9 cellular contexts compared by ENCODE assay signal in genomic region chr12:57477710-57478681, GRCh38. TPM values are rescaled to one million over a fixed set of nuclear protein-coding genes. Genes with fewer than 3 reads are reported as not detected.
DNase-seq lines count a peak whose midpoint lies in the region; ATAC-seq and TF ChIP-seq lines count a peak whose summit lies in the region.
"Had no signal": no experiment of that assay in that cellular context is flagged by ENCODE, and none has a peak within 500 bp of the region (broad histone marks: within the 10 kb centered on the region; RNA-seq: fewer than 3 reads in every experiment).

No MANE protein-coding gene starts in this region.

- 65 to 70% methylated on average over 12 of the region's 12 CpGs for WGBS in heart right ventricle, 2 donors

- POLR2A ChIA-PET in activated CD8-positive, alpha-beta T cell treated with anti-CD3 and anti-CD28 coated beads for 36 hours (lab: Charles Lee), result interaction anchor here (0.8 to 4.6 kb wide), 11 partner anchors 9 to 41 kb away, joined by 3 to 50 read pairs (median 6); partner anchors contain the start of genes DDIT3 and GLI1

- CTCF ChIA-PET in activated CD8-positive, alpha-beta T cell treated with anti-CD3 and anti-CD28 coated beads for 36 hours (lab: Charles Lee), result interaction anchor here (0.6 to 9.9 kb wide), 9 partner anchors 9 to 61 kb away, joined by 3 to 152 read pairs (median 5); partner anchors contain the start of genes DDIT3, GLI1 and INHBE

- intact Hi-C loops in activated CD8-positive, alpha-beta T cell treated with anti-CD3 and anti-CD28 coated beads for 36 hours (cut with micrococcal nuclease), result loop anchor here (5.0 kb wide), 1 partner anchor 44 kb away; the partner anchor contains the start of genes DDIT3 and MBD6
- intact Hi-C loops in heart right ventricle (cut with DNase I), result no loop called here

- peak overlapping the region in 6 of 10 donors; percentile 17 to 95 (median 42) for H3K27ac ChIP-seq in heart right ventricle
- peak overlapping the region; percentile 18 for H3K27ac ChIP-seq in subcutaneous abdominal adipose tissue (ENCODE audit: low read depth, low read length)

- no peaks in the 10 kb centered on the region for H3K27me3 Mint-ChIP-seq in IgD-negative memory B cell
- no peaks in the 10 kb centered on the region for H3K27me3 Mint-ChIP-seq in activated CD8-positive, alpha-beta T cell treated with anti-CD3 and anti-CD28 coated beads for 36 hours

- peak; percentile 68 for DNase-seq in activated CD8-positive, alpha-beta T cell treated with anti-CD3 and anti-CD28 coated beads for 36 hours
- DNase-seq in heart right ventricle (no peak), NCI-H1694 treated with DMSO at 0.1 percent for 48 hours (lab: John Stamatoyannopoulos, UW) (no peak), NCI-H187 treated with DMSO at 0.1 percent for 48 hours (lab: John Stamatoyannopoulos, UW) (no peak)

- no peaks in the 10 kb centered on the region for H3K9me3 Mint-ChIP-seq in IgD-negative memory B cell
- H3K9me3 Mint-ChIP-seq in activated CD8-positive, alpha-beta T cell treated with anti-CD3 and anti-CD28 coated beads for 36 hours, result no peaks in the 10 kb centered on the region

- TF ChIP-seq CTCF in activated CD8-positive, alpha-beta T cell treated with anti-CD3 and anti-CD28 coated beads for 36 hours (IDR thresholded peaks at IDR 0.05), result no peak
- TF ChIP-seq CTCF in heart right ventricle (IDR thresholded peaks at IDR 0.05), result no peak

- H3K9ac ChIP-seq in subcutaneous abdominal adipose tissue (ENCODE audit: low read length in 5 of 5), result peak overlapping the region in 3 of 5 donors; percentile 48 to 71 (median 68)

- H3K4me3 ChIP-seq in heart right ventricle (peak overlapping the region in 8 of 10 donors; percentile 1 to 68 (median 46)), subcutaneous abdominal adipose tissue (ENCODE audit: low read depth in 1 of 5, low read length in 5 of 5) (peak overlapping the region; percentile 39 to 63 (median 53))

- H3K9me3 ChIP-seq in heart right ventricle (no peaks in the 10 kb centered on the region), subcutaneous abdominal adipose tissue (ENCODE audit: control insufficient read depth in 5 of 5, low read length in 5 of 5) (no peaks in the 10 kb centered on the region)
- H3K9me3 ChIP-seq: pancreas had no signal

- ATAC-seq in GM19025 (IDR thresholded peaks at IDR 0.05; ENCODE audit: low read depth, unreplicated experiment) (peak; percentile 47), heart right ventricle (peak in 6 of 8 donors; percentile 22 to 49 (median 32)), GM19324 (IDR thresholded peaks at IDR 0.05; ENCODE audit: low FRiP score, unreplicated experiment) (no peak)
- ATAC-seq in activated CD8-positive, alpha-beta T cell treated with anti-CD3 and anti-CD28 coated beads for 36 hours, result peak; percentile 51

- H3K4me1 ChIP-seq in heart right ventricle (peaks cover 0 to 71% (median 16%) of the 10 kb centered on the region in 9 donors), subcutaneous abdominal adipose tissue (ENCODE audit: control insufficient read depth in 5 of 5, insufficient read depth in 5 of 5, low read length in 5 of 5) (peaks cover 0 to 35% (median 27%) of the 10 kb centered on the region in 5 donors)

- H3K27me3 ChIP-seq in heart right ventricle (peaks cover 9 to 73% (median 49%) of the 10 kb centered on the region in 7 donors), subcutaneous abdominal adipose tissue (ENCODE audit: control insufficient read depth in 5 of 5, insufficient read depth in 4 of 5, low read length in 5 of 5) (peaks cover 7 to 41% (median 31%) of the 10 kb centered on the region in 5 donors)

- peak overlapping the region; percentile 88 to 99 (median 98) for H3K4me3 Mint-ChIP-seq in IgD-negative memory B cell
- peak overlapping the region; percentile 89 for H3K4me3 Mint-ChIP-seq in activated CD8-positive, alpha-beta T cell treated with anti-CD3 and anti-CD28 coated beads for 36 hours

- H3K36me3 ChIP-seq in heart right ventricle, result peaks cover 0 to 25% (median 0%) of the 10 kb centered on the region in 9 donors
- H3K36me3 ChIP-seq in subcutaneous abdominal adipose tissue (ENCODE audit: control insufficient read depth in 5 of 5, insufficient read depth in 5 of 5, low read length in 5 of 5), result peaks cover 0 to 14% (median 0%) of the 10 kb centered on the region in 5 donors
- H3K36me3 ChIP-seq: pancreas had no signal

- peak overlapping the region; percentile 96 to 99 (median 97) for H3K27ac Mint-ChIP-seq in IgD-negative memory B cell
- peak overlapping the region; percentile 99 for H3K27ac Mint-ChIP-seq in activated CD8-positive, alpha-beta T cell treated with anti-CD3 and anti-CD28 coated beads for 36 hours

- peaks cover 40 to 55% (median 54%) of the 10 kb centered on the region in 3 donors for H3K4me1 Mint-ChIP-seq in IgD-negative memory B cell
- H3K4me1 Mint-ChIP-seq in activated CD8-positive, alpha-beta T cell treated with anti-CD3 and anti-CD28 coated beads for 36 hours (ENCODE audit: low read depth), result peaks cover 54% of the 10 kb centered on the region

- peaks cover 10% of the 10 kb centered on the region for H3K36me3 Mint-ChIP-seq in IgD-negative memory B cell
- peaks cover 44% of the 10 kb centered on the region for H3K36me3 Mint-ChIP-seq in activated CD8-positive, alpha-beta T cell treated with anti-CD3 and anti-CD28 coated beads for 36 hours (ENCODE audit: low read depth)

RNA-seq across cellular contexts. Expression of gene ARHGAP9, which starts 1.7 kb away (rescaled TPM):
- polyA plus RNA-seq in IgD-negative memory B cell (129 TPM), heart right ventricle (1 to 10 TPM; 1.8 to 6.7 TPM)
- 100 to 1,000 TPM; 125 to 128 TPM for total RNA-seq in activated CD8-positive, alpha-beta T cell treated with anti-CD3 and anti-CD28 coated beads for 36 hours
- 10 to 100 TPM in 2 of 10 donors, 1 to 10 TPM in 7, under 1 TPM in 1; 0.83 to 17.7 (median 3.8) TPM for total RNA-seq in heart right ventricle

RNA-seq across cellular contexts. Expression of gene MARS1, which starts 9.9 kb away (rescaled TPM):
- polyA plus RNA-seq in IgD-negative memory B cell (76.6 TPM), heart right ventricle (100 to 1,000 TPM in 1 of 2 donors, 10 to 100 TPM in 1; 94.7 to 108 TPM)
- 100 to 1,000 TPM; 343 to 345 TPM for total RNA-seq in activated CD8-positive, alpha-beta T cell treated with anti-CD3 and anti-CD28 coated beads for 36 hours
- 100 to 1,000 TPM in 1 of 10 donors, 10 to 100 TPM in 9; 56.7 to 105 (median 72.5) TPM for total RNA-seq in heart right ventricle

RNA-seq across cellular contexts. Expression of gene GLI1, which starts 18.4 kb away (rescaled TPM):
- polyA plus RNA-seq in IgD-negative memory B cell (0.18 TPM), heart right ventricle (under 1 TPM; 0.15 to 0.45 TPM)
- total RNA-seq in activated CD8-positive, alpha-beta T cell treated with anti-CD3 and anti-CD28 coated beads for 36 hours, result under 1 TPM; 0.20 to 0.83 TPM
- total RNA-seq in heart right ventricle, result 1 to 10 TPM in 2 of 10 donors, under 1 TPM in 8; 0.12 to 1.2 (median 0.63) TPM

RNA-seq across cellular contexts. Expression of gene INHBE, which starts 22.9 kb away (rescaled TPM):
- not detected for polyA plus RNA-seq in IgD-negative memory B cell
- 1 to 10 TPM; 1.7 to 2.3 TPM for total RNA-seq in activated CD8-positive, alpha-beta T cell treated with anti-CD3 and anti-CD28 coated beads for 36 hours
- 1 to 10 TPM in 3 of 10 donors, under 1 TPM in 3, not detected in 4; 0.09 to 1.2 (median 0.71) TPM for total RNA-seq in heart right ventricle
- under 1 TPM in 1 of 2 donors, not detected in 1; 0.01 TPM for polyA plus RNA-seq in heart right ventricle

RNA-seq across cellular contexts. Expression of gene DDIT3, which starts 42.3 kb away (rescaled TPM):
- 32.2 TPM for polyA plus RNA-seq in IgD-negative memory B cell
- 10 to 100 TPM; 28.0 TPM for total RNA-seq in activated CD8-positive, alpha-beta T cell treated with anti-CD3 and anti-CD28 coated beads for 36 hours
- 10 to 100 TPM; 11.2 to 34.1 (median 22.0) TPM for total RNA-seq in heart right ventricle
- 100 to 1,000 TPM in 1 of 2 donors, 10 to 100 TPM in 1; 65.2 to 106 TPM for polyA plus RNA-seq in heart right ventricle

Comparison
In these comparisons a context has a peak if more than half of its experiments do, and no peak if none do; other contexts are left out.
1. RNA of gene ARHGAP9, which starts 1.7 kb away (total RNA-seq): 125 to 128 TPM in activated CD8-positive, alpha-beta T cell treated with anti-CD3 and anti-CD28 coated beads for 36 hours; 0.83 to 17.7 TPM in heart right ventricle; every median in the first group is over 4 times any median in the second.